24 cellular contexts compared by ENCODE assay signal in the genomic region with DNA sequence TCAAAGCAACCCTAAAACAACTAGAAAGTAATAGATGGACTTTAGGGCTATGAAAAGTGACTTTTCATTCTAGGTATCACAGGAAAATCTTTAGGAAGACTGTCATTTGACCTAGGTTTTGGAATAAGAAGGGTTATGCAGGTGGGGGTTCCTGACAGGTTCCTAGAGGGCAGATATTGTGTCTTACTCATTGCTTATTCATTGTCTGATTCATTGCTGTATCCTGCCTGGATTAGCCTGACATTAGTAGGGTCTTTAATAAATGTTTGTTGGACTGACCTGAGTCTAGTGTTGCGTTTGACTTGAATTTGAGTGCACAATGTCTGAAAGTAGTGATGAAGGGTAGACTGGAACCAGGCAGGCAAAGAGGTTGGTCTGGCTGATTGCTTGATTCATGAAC. TPM values are rescaled to one million over a fixed set of nuclear protein-coding genes. Genes with fewer than 3 reads are reported as not detected.
A peak's percentile ranks its signal among the peaks of the same experiment; 100 is the strongest.
DNase-seq lines count a peak whose midpoint lies in the region; ATAC-seq and TF ChIP-seq lines count a peak whose summit lies in the region.
"Had no signal": no experiment of that assay in that cellular context is flagged by ENCODE, and none has a peak within 500 bp of the region (broad histone marks: within the 10 kb centered on the region; RNA-seq: fewer than 3 reads in every experiment).

No MANE protein-coding gene starts in this region.

- intact Hi-C loops in HCT116 (cut with micrococcal nuclease): no loop called here

- no peak overlapping the region for H3K4me3 ChIP-seq in HCT116 (replicated peaks in 1 of 2; ENCODE audit: low read depth in 1 of 2, low read length in 2 of 2)
- H3K4me3 ChIP-seq in mesendoderm (ENCODE audit: low read length): no peak overlapping the region
- H3K4me3 ChIP-seq: Peyer's patch, prostate gland, sigmoid colon had no signal

- BruUV-seq in HCT116 (replicated peaks; lab: Mats Ljungman, UMichigan): no TSS peak

- RAD21 ChIA-PET in HCT116 (lab: Charles Lee; ENCODE audit: low non-redundant PET in 1 of 2, low total read pairs in 2 of 2, uncharacterized antibody in 2 of 2, unreplicated experiment in 2 of 2): no interaction called here

- peak overlapping the region; percentile 37 for H3K4me2 ChIP-seq in HCT116 (ENCODE audit: low read length)
- H3K4me2 ChIP-seq in mesendoderm (ENCODE audit: low read length): no peak overlapping the region

- peaks cover 3 to 26% of the 10 kb centered on the region in 2 experiments; a peak in 2 of 4 replicates for H3K4me1 ChIP-seq in HCT116 (ENCODE audit: control insufficient read depth in 1 of 2, insufficient read depth in 2 of 2, low read length in 2 of 2)
- H3K4me1 ChIP-seq in mesendoderm (ENCODE audit: control insufficient read depth, low read depth, low read length): peaks cover 2% of the 10 kb centered on the region
- H3K4me1 ChIP-seq: Peyer's patch, prostate gland had no signal

- DNase-seq in HCT116 (ENCODE audit: low read depth, low spot score) (no peak), RKO (ENCODE audit: low spot score) (peak; percentile 39), epithelial cell of prostate (ENCODE audit: low read depth, low spot score) (no peak), renal cortical epithelial cell (ENCODE audit: low read depth) (peak; percentile 43), DMS153 treated with DMSO at 0.1 percent for 48 hours (lab: John Stamatoyannopoulos, UW; ENCODE audit: unreplicated experiment) (no peak), mesendoderm (no peak), HuH-7.5 (ENCODE audit: low spot score) (no peak)
- DNase-seq: activated CD4-positive, alpha-beta memory T cell treated with anti-CD3 and anti-CD28 coated beads, Interleukin-2, amount 10 ng/mL, durations not matched to agents 7 days and 5 days; cortex of kidney; DND-41; Kasumi-1; NCI-H1092; NCI-H187 treated with DMSO at 0.1 percent for 48 hours; NCI-H526; Peyer's patch; sigmoid colon; stimulated activated CD4-positive, alpha-beta T cell treated with anti-CD3 and anti-CD28 coated beads, Interleukin-15, amount 100 ng/mL, for 24 hours; stimulated activated naive CD4-positive, alpha-beta T cell had no signal

- H2BK5ac ChIP-seq in mesendoderm (ENCODE audit: low read length): no peak overlapping the region

- no peak for TF ChIP-seq CTCF in HCT116 (IDR thresholded peaks at IDR 0.05 in 2 of 3, conservative IDR thresholded peaks at IDR 0.05 in 1 of 3; ENCODE audit: borderline replicate concordance in 1 of 3, insufficient read depth in 1 of 3, low read depth in 2 of 3, low read length in 2 of 3)

- H3K9me3 ChIP-seq in HCT116 (ENCODE audit: control insufficient read depth in 1 of 2, insufficient read depth in 1 of 2, low read depth in 1 of 2, low read length in 2 of 2): no peaks in the 10 kb centered on the region
- H3K9me3 ChIP-seq: neutrophil, Peyer's patch, prostate gland, sigmoid colon had no signal

- no peak overlapping the region for H3K18ac ChIP-seq in mesendoderm (ENCODE audit: low read length)

- WGBS in mesendoderm (ENCODE audit: extremely low coverage, insufficient coverage, low lambda C conversion rate): no CpG with 5 or more reads among the region's 1 CpG

- no peaks in the 10 kb centered on the region for H3K79me1 ChIP-seq in mesendoderm (ENCODE audit: low read length)

- H3K36me3 ChIP-seq in HCT116 (ENCODE audit: control insufficient read depth in 1 of 2, insufficient read depth in 2 of 2, low read length in 2 of 2) (no peaks in the 10 kb centered on the region), mesendoderm (ENCODE audit: control insufficient read depth, insufficient read depth, low read length) (no peaks in the 10 kb centered on the region)
- H3K36me3 ChIP-seq: neutrophil, Peyer's patch, prostate gland, sigmoid colon had no signal

- no peaks in the 10 kb centered on the region for H3K27me3 ChIP-seq in HCT116 (ENCODE audit: insufficient read depth, low read length)
- H3K27me3 ChIP-seq in mesendoderm (ENCODE audit: insufficient read depth, low read length, poor library complexity): no peaks in the 10 kb centered on the region
- H3K27me3 ChIP-seq: Peyer's patch, sigmoid colon had no signal

- CTCF ChIA-PET in HCT116 (lab: Charles Lee): no interaction called here

- no peak overlapping the region for H4K5ac ChIP-seq in mesendoderm (ENCODE audit: low read length)

- H3K56ac ChIP-seq in mesendoderm (ENCODE audit: low read length): no peak overlapping the region

- no peaks in the 10 kb centered on the region for H3K9me2 ChIP-seq in HCT116 (ENCODE audit: insufficient read depth)

- H2AK5ac ChIP-seq in mesendoderm (ENCODE audit: low read length): no peak overlapping the region

- no peak overlapping the region for H2BK120ac ChIP-seq in mesendoderm (ENCODE audit: low read depth, low read length)

- POLR2A ChIA-PET in HCT116 (lab: Charles Lee): no interaction called here

- H3K27ac ChIP-seq in HCT116 (ENCODE audit: low read depth, low read length) (no peak overlapping the region), epithelial cell of prostate (peak overlapping the region; percentile 15), mesendoderm (ENCODE audit: low read depth, low read length) (no peak overlapping the region)
- H3K27ac ChIP-seq: C4-2B, HL-60, neutrophil, Peyer's patch, prostate gland, sigmoid colon had no signal

- peak; percentile 41; the same call in 1 of the 2 replicates for ATAC-seq in HCT116
- ATAC-seq: activated T-helper 17 cell treated with anti-CD3 and anti-CD28 coated beads, Interleukin-2, amount 50 U/mL, for 72 hours; HepG2 had no signal

- no peak overlapping the region for H2AFZ ChIP-seq in HCT116 (ENCODE audit: low read depth, low read length, poor library complexity, severe bottlenecking)

- H3K4ac ChIP-seq in mesendoderm (ENCODE audit: low read depth, low read length): no peak overlapping the region

- H3K23ac ChIP-seq in mesendoderm (ENCODE audit: low read length): no peak overlapping the region

- no peak overlapping the region for H2BK15ac ChIP-seq in mesendoderm (replicated peaks; ENCODE audit: low read depth)

- TF ChIP-seq RAD21 in HCT116 (IDR thresholded peaks at IDR 0.05; ENCODE audit: low read depth): no peak

- TF ChIP-seq POLR2A in HCT116 (IDR thresholded peaks at IDR 0.05; ENCODE audit: borderline replicate concordance, extremely low read depth, insufficient read depth, insufficient read length): no peak

- no peak overlapping the region for H4K8ac ChIP-seq in mesendoderm (ENCODE audit: low read depth, low read length)

- no peak overlapping the region for H3K9ac ChIP-seq in HCT116 (ENCODE audit: low read length)
- no peak overlapping the region for H3K9ac ChIP-seq in mesendoderm (ENCODE audit: low read length)

- H3K79me2 ChIP-seq in HCT116 (ENCODE audit: insufficient read depth, low read length) (peaks cover 85% of the 10 kb centered on the region), mesendoderm (ENCODE audit: control insufficient read depth, insufficient read depth, low read length) (peaks cover 78% of the 10 kb centered on the region)

- peaks cover 11% of the 10 kb centered on the region; the same call in 1 of the 2 replicates for H4K20me1 ChIP-seq in HCT116 (ENCODE audit: insufficient read depth)

TF ChIP-seq in HCT116, 20 proteins besides CTCF, POLR2A, EP300 and RAD21:
- TF ChIP-seq POLR2AphosphoS5 (IDR thresholded peaks at IDR 0.05; ENCODE audit: low read depth, low read length) (no peak), CEBPB (IDR thresholded peaks at IDR 0.05; ENCODE audit: low read depth) (0 out of 2 replicates have a peak, but pooled peaks have one; percentile 17), SP1 (IDR thresholded peaks at IDR 0.05; ENCODE audit: low read depth) (peak; percentile 41; the same call in 1 of the 2 replicates), SIN3A (IDR thresholded peaks at IDR 0.05; ENCODE audit: low read depth) (no peak), JUND (IDR thresholded peaks at IDR 0.05) (peak; percentile 56), YY1 (IDR thresholded peaks at IDR 0.05; ENCODE audit: extremely low read depth, insufficient replicate concordance, low read depth, low read length) (no peak), FOSL1 (IDR thresholded peaks at IDR 0.05; ENCODE audit: low read depth) (peak; percentile 88)

RNA-seq across cellular contexts. Expression of gene FNBP1L, which starts 6.0 kb away (rescaled TPM):
- total RNA-seq in HCT116 (2021; ENCODE audit: unreplicated experiment) (26.1 TPM), renal cortical epithelial cell (61.0 and 122 TPM in 2 replicates)
- polyA plus RNA-seq in HCT116 (2012): 11.1 and 13.4 TPM in 2 replicates
- 88.1 TPM for polyA plus RNA-seq in mesendoderm (2013, experiment 1 of 2)
- polyA plus RNA-seq in mesendoderm (2013, experiment 2 of 2): 89.2 TPM

Comparison
In these comparisons a context has a peak if more than half of its experiments do, and no peak if none do; other contexts are left out.
1. DNase-seq: peak in RKO (single experiment) and renal cortical epithelial cell (single experiment); none in HCT116 (single experiment), epithelial cell of prostate (single experiment), DMS153 treated with DMSO at 0.1 percent for 48 hours (single experiment), mesendoderm (single experiment) and HuH-7.5 (single experiment).